Comparison of ENCODE assay signal across 1 cellular context in genomic region chr19:36604656-36605100, GRCh38.
A peak's percentile ranks its signal among the peaks of the same experiment; 100 is the strongest.
TF ChIP-seq lines count a peak whose summit lies in the region.

No MANE protein-coding gene starts in this region.

TF ChIP-seq in HepG2, 621 proteins besides CTCF, POLR2A, EP300 and RAD21 (continued from another document):
- TF ChIP-seq HINFP (CRISPR knock-in tag; IDR thresholded peaks at IDR 0.05; ENCODE audit: low read depth) (peak; percentile 88; the same call in 1 of the 2 replicates), SRSF9 (IDR thresholded peaks at IDR 0.05; ENCODE audit: borderline replicate concordance, insufficient read depth, low read depth, low read length, poor library complexity, severe bottlenecking) (no peak), ZFX (CRISPR knock-in tag; IDR thresholded peaks at IDR 0.05; ENCODE audit: low read depth) (no peak), MAFG (CRISPR knock-in tag; IDR thresholded peaks at IDR 0.05) (no peak), MXD4 (CRISPR knock-in tag; IDR thresholded peaks at IDR 0.05) (peak; percentile 98), NFIC (IDR thresholded peaks at IDR 0.05; ENCODE audit: low read length) (no peak), NCOA2 (CRISPR knock-in tag; IDR thresholded peaks at IDR 0.05) (no peak), ATF4 (CRISPR knock-in tag; IDR thresholded peaks at IDR 0.05) (no peak), E2F5 (CRISPR knock-in tag; conservative IDR thresholded peaks at IDR 0.05) (peak; percentile 88), FOXK1 (CRISPR knock-in tag; IDR thresholded peaks at IDR 0.05; ENCODE audit: borderline replicate concordance, low read depth) (0 out of 2 replicates have a peak, but pooled peaks have one; percentile 29), MIXL1 (CRISPR knock-in tag; IDR thresholded peaks at IDR 0.05) (peak; percentile 61; the same call in 1 of the 2 replicates), ZNF646 (CRISPR knock-in tag; IDR thresholded peaks at IDR 0.05) (peak; percentile 59; the same call in 1 of the 2 replicates), ZNF431 (CRISPR knock-in tag; IDR thresholded peaks at IDR 0.05; ENCODE audit: borderline replicate concordance, low read depth) (no peak), ZNF468 (CRISPR knock-in tag; IDR thresholded peaks at IDR 0.05) (0 out of 2 replicates have a peak, but pooled peaks have one; percentile 7), ZNF574 (CRISPR knock-in tag; IDR thresholded peaks at IDR 0.05) (0 out of 2 replicates have a peak, but pooled peaks have one; percentile 5), FOXA1 (IDR thresholded peaks at IDR 0.05) (no peak), FOXA1 (CRISPR knock-in tag; IDR thresholded peaks at IDR 0.05) (no peak), NCOA5 (CRISPR knock-in tag; IDR thresholded peaks at IDR 0.05) (no peak), ARID3A (IDR thresholded peaks at IDR 0.05; ENCODE audit: low read depth, low read length) (no peak), ARID4A (CRISPR knock-in tag; IDR thresholded peaks at IDR 0.05; ENCODE audit: borderline replicate concordance) (peak; percentile 95), SP1 (IDR thresholded peaks at IDR 0.05) (no peak), SP1 (CRISPR knock-in tag; IDR thresholded peaks at IDR 0.05) (peak; percentile 50; the same call in 1 of the 2 replicates), ZBTB34 (CRISPR knock-in tag; IDR thresholded peaks at IDR 0.05) (no peak), RNF2 (conservative IDR thresholded peaks at IDR 0.05; ENCODE audit: low read depth) (no peak), TFDP1 (CRISPR knock-in tag; IDR thresholded peaks at IDR 0.05; ENCODE audit: borderline replicate concordance) (peak; percentile 95; the same call in 1 of the 2 replicates), HMG20A (CRISPR knock-in tag; IDR thresholded peaks at IDR 0.05; ENCODE audit: borderline replicate concordance) (no peak), ZEB1 (IDR thresholded peaks at IDR 0.05; ENCODE audit: insufficient replicate concordance, low read depth) (no peak), ZNF30 (CRISPR knock-in tag; IDR thresholded peaks at IDR 0.05) (no peak), ZMAT3 (CRISPR knock-in tag; conservative IDR thresholded peaks at IDR 0.05) (no peak), ZNF768 (CRISPR knock-in tag; IDR thresholded peaks at IDR 0.05) (peak; percentile 64; the same call in 1 of the 2 replicates), DNMT3B (CRISPR knock-in tag; conservative IDR thresholded peaks at IDR 0.05) (no peak), SAP130 (CRISPR knock-in tag; IDR thresholded peaks at IDR 0.05; ENCODE audit: low read depth) (peak; percentile 98), ZNF333 (CRISPR knock-in tag; IDR thresholded peaks at IDR 0.05; ENCODE audit: borderline replicate concordance) (0 out of 2 replicates have a peak, but pooled peaks have one; percentile 78)
